1 cellular context compared by ENCODE assay signal in genomic region chr16:89860747-89861304, GRCh38.
TF ChIP-seq lines count a peak whose summit lies in the region.

No MANE protein-coding gene starts in this region.

TF ChIP-seq in HepG2, 621 proteins besides CTCF, POLR2A, EP300 and RAD21 (continued from another document):
- TF ChIP-seq FOXO4 (CRISPR knock-in tag; conservative IDR thresholded peaks at IDR 0.05) (no peak), NFRKB (IDR thresholded peaks at IDR 0.05) (no peak), EED (CRISPR knock-in tag; IDR thresholded peaks at IDR 0.05) (no peak), ZNF431 (CRISPR knock-in tag; IDR thresholded peaks at IDR 0.05; ENCODE audit: borderline replicate concordance, low read depth) (no peak), CAMTA2 (CRISPR knock-in tag; IDR thresholded peaks at IDR 0.05; ENCODE audit: borderline replicate concordance) (no peak; the same call in 1 of the 2 replicates), ATF7 (IDR thresholded peaks at IDR 0.05) (no peak), ATF7 (CRISPR knock-in tag; IDR thresholded peaks at IDR 0.05) (no peak), DNMT3B (CRISPR knock-in tag; conservative IDR thresholded peaks at IDR 0.05) (no peak), ZNF546 (CRISPR knock-in tag; conservative IDR thresholded peaks at IDR 0.05) (no peak), PAXIP1 (CRISPR knock-in tag; conservative IDR thresholded peaks at IDR 0.05) (no peak), ZBTB38 (CRISPR knock-in tag; IDR thresholded peaks at IDR 0.05) (peak; percentile 91), SP5 (CRISPR knock-in tag; IDR thresholded peaks at IDR 0.05; ENCODE audit: borderline replicate concordance, low read depth) (peak; percentile 27; the same call in 1 of the 2 replicates), HNRNPL (IDR thresholded peaks at IDR 0.05; ENCODE audit: low read depth, low read length) (0 out of 2 replicates have a peak, but pooled peaks have one; percentile 57), SMAD1 (CRISPR knock-in tag; IDR thresholded peaks at IDR 0.05; ENCODE audit: borderline replicate concordance, low read depth) (0 out of 2 replicates have a peak, but pooled peaks have one; percentile 21), ZNF512 (CRISPR knock-in tag; IDR thresholded peaks at IDR 0.05) (no peak), ZBTB37 (CRISPR knock-in tag; IDR thresholded peaks at IDR 0.05) (no peak), ARID2 (CRISPR knock-in tag; IDR thresholded peaks at IDR 0.05; ENCODE audit: borderline replicate concordance) (no peak), ZFAT (CRISPR knock-in tag; conservative IDR thresholded peaks at IDR 0.05) (no peak), CREBL2 (CRISPR knock-in tag; IDR thresholded peaks at IDR 0.05; ENCODE audit: borderline replicate concordance) (0 out of 2 replicates have a peak, but pooled peaks have one; percentile 70), SRSF1 (optimal IDR thresholded peaks at IDR 0.05; ENCODE audit: low read depth, low read length) (peak; percentile 58), SNAPC5 (CRISPR knock-in tag; IDR thresholded peaks at IDR 0.05; ENCODE audit: borderline replicate concordance) (no peak), ZNF772 (CRISPR knock-in tag; IDR thresholded peaks at IDR 0.05) (no peak), BCL6 (CRISPR knock-in tag; IDR thresholded peaks at IDR 0.05) (0 out of 2 replicates have a peak, but pooled peaks have one; percentile 17), POLR2G (IDR thresholded peaks at IDR 0.05; ENCODE audit: low read depth, low read length) (no peak), ELF1 (CRISPR knock-in tag; IDR thresholded peaks at IDR 0.05) (no peak), ZNF7 (CRISPR knock-in tag; IDR thresholded peaks at IDR 0.05) (no peak), ZIK1 (CRISPR knock-in tag; IDR thresholded peaks at IDR 0.05; ENCODE audit: borderline replicate concordance, low read depth) (0 out of 2 replicates have a peak, but pooled peaks have one; percentile 58), RNF219 (CRISPR knock-in tag; IDR thresholded peaks at IDR 0.05) (no peak), ZNF451 (CRISPR knock-in tag; IDR thresholded peaks at IDR 0.05) (no peak), MATR3 (CRISPR knock-in tag; IDR thresholded peaks at IDR 0.05) (no peak), TMF1 (CRISPR knock-in tag; IDR thresholded peaks at IDR 0.05; ENCODE audit: low read depth) (no peak), NKX3-1 (CRISPR knock-in tag; IDR thresholded peaks at IDR 0.05) (no peak), GLMP (CRISPR knock-in tag; IDR thresholded peaks at IDR 0.05; ENCODE audit: borderline replicate concordance) (no peak), TCF12 (IDR thresholded peaks at IDR 0.05) (no peak), TCF12 (CRISPR knock-in tag; IDR thresholded peaks at IDR 0.05) (no peak), ADNP (CRISPR knock-in tag; IDR thresholded peaks at IDR 0.05) (no peak), KDM5A (IDR thresholded peaks at IDR 0.05; ENCODE audit: borderline replicate concordance, low read length) (no peak), CENPX (CRISPR knock-in tag; IDR thresholded peaks at IDR 0.05) (no peak), ZNF713 (CRISPR knock-in tag; IDR thresholded peaks at IDR 0.05) (no peak), HOXA7 (CRISPR knock-in tag; IDR thresholded peaks at IDR 0.05) (no peak), MTA3 (CRISPR knock-in tag; IDR thresholded peaks at IDR 0.05) (no peak), IRF1 (CRISPR knock-in tag; IDR thresholded peaks at IDR 0.05; ENCODE audit: low read depth) (no peak), ZNF749 (CRISPR knock-in tag; IDR thresholded peaks at IDR 0.05; ENCODE audit: borderline replicate concordance) (no peak), RBAK (CRISPR knock-in tag; IDR thresholded peaks at IDR 0.05) (no peak), MAZ (IDR thresholded peaks at IDR 0.05; ENCODE audit: borderline replicate concordance, low read depth, low read length) (no peak), MAZ (CRISPR knock-in tag; IDR thresholded peaks at IDR 0.05; ENCODE audit: low read depth) (peak; percentile 48; the same call in 1 of the 2 replicates)
